ENCODE assay signal across 8 cellular contexts in the genomic region with DNA sequence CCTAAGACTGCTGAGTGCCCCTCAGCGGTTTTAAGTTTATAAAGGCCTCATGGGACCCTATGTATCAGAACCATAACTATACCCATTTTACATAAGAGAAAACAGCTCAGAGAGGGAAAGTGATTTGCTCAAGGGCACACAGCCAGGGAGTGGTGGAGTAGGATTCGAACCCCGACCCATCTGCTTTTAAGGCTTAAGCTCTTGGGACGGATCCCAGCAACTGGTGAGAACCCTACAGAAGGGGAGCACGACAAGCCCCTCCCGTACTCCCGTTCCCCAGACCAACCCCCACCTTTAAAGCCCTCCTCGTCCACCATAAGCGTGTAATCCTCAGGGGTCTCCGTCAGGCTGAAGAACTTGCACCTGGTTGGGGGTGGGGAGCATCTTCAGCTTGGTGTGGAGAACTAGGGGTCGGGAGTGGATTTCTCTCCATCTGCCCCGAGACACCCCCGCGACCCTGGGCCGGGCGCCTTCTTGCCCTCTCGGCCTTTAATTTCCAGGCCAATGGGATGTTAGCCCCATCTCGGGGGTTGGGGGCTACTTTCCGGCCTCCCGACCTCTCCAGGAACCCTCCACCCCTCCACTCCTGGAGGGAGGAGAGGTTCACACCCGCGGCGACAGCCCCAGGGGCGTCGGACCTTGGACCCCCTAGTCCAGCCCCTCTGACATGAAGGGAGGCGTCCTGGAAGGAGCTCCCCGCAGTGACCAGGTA. TPM values are rescaled to one million over a fixed set of nuclear protein-coding genes. Genes with fewer than 3 reads are reported as not detected.
DNase-seq lines count a peak whose midpoint lies in the region; ATAC-seq and TF ChIP-seq lines count a peak whose summit lies in the region.

No MANE protein-coding gene starts in this region.

- ATAC-seq in stimulated activated naive CD8-positive, alpha-beta T cell treated with anti-CD3 and anti-CD28 coated beads, Interleukin-15, amount 100 ng/mL, for 72 hours = no peak
- ATAC-seq in HG03139 (IDR thresholded peaks at IDR 0.05; ENCODE audit: unreplicated experiment) (no peak), HG02759 (IDR thresholded peaks at IDR 0.05; ENCODE audit: unreplicated experiment) (no peak)

- peaks cover 3% of the 10 kb centered on the region for H3K27me3 Mint-ChIP-seq in HFFc6 (ENCODE audit: insufficient read depth)
- H3K27me3 Mint-ChIP-seq in activated T-helper 2 cell treated with anti-CD3 and anti-CD28 coated beads, Interferon-gamma antibody, Interleukin-2, Interleukin-4, amounts not matched to agents 10 μg/mL and 5 μg/mL and 100 μg/mL, durations not matched to agents 14 hours and 24 hours and 36 hours (ENCODE audit: low read depth) = no peaks in the 10 kb centered on the region
- no peaks in the 10 kb centered on the region for H3K27me3 Mint-ChIP-seq in stimulated activated naive CD8-positive, alpha-beta T cell treated with anti-CD3 and anti-CD28 coated beads, Interleukin-15, amount 100 ng/mL, for 72 hours

- no peaks in the 10 kb centered on the region for H3K9me3 ChIP-seq in iPS-18a (ENCODE audit: control insufficient read depth, low read depth, low read length)

- peaks cover 27% of the 10 kb centered on the region for H3K4me1 Mint-ChIP-seq in HFFc6 (ENCODE audit: low read depth)
- peaks cover 35% of the 10 kb centered on the region for H3K4me1 Mint-ChIP-seq in activated T-helper 2 cell treated with anti-CD3 and anti-CD28 coated beads, Interferon-gamma antibody, Interleukin-2, Interleukin-4, amounts not matched to agents 10 μg/mL and 5 μg/mL and 100 μg/mL, durations not matched to agents 14 hours and 24 hours and 36 hours (ENCODE audit: low read depth)
- H3K4me1 Mint-ChIP-seq in stimulated activated naive CD8-positive, alpha-beta T cell treated with anti-CD3 and anti-CD28 coated beads, Interleukin-15, amount 100 ng/mL, for 72 hours = peaks cover 60% of the 10 kb centered on the region

- H3K36me3 Mint-ChIP-seq in HFFc6 (ENCODE audit: low read depth) = peaks cover 6% of the 10 kb centered on the region; the same call in 1 of the 2 replicates
- H3K36me3 Mint-ChIP-seq in activated T-helper 2 cell treated with anti-CD3 and anti-CD28 coated beads, Interferon-gamma antibody, Interleukin-2, Interleukin-4, amounts not matched to agents 10 μg/mL and 5 μg/mL and 100 μg/mL, durations not matched to agents 14 hours and 24 hours and 36 hours (ENCODE audit: low read depth) = peaks cover 27% of the 10 kb centered on the region

- no peak for TF ChIP-seq CTCF in HFFc6 (IDR thresholded peaks at IDR 0.05)

- peak overlapping the region; percentile 73 for H3K4me3 ChIP-seq in iPS-18a (ENCODE audit: low read length)

- intact Hi-C loops in activated T-helper 2 cell treated with anti-CD3 and anti-CD28 coated beads, Interferon-gamma antibody, Interleukin-2, Interleukin-4, amounts not matched to agents 10 μg/mL and 5 μg/mL and 100 μg/mL, durations not matched to agents 14 hours and 24 hours and 36 hours (cut with micrococcal nuclease) = loop anchor here (1.0 to 5.0 kb wide), 6 partner anchors 17 to 199 kb away; partner anchors contain the start of gene SF3A1

- H3K27me3 ChIP-seq in iPS-18a (ENCODE audit: control insufficient read depth, insufficient read depth, low read length) = peaks cover 7% of the 10 kb centered on the region

- no peak for DNase-seq in HFFc6
- DNase-seq in activated T-helper 2 cell treated with anti-CD3 and anti-CD28 coated beads, Interferon-gamma antibody, Interleukin-2, Interleukin-4, amounts not matched to agents 10 μg/mL and 5 μg/mL and 100 μg/mL, durations not matched to agents 14 hours and 24 hours and 36 hours (ENCODE audit: low spot score) = no peak
- DNase-seq in stimulated activated naive CD8-positive, alpha-beta T cell treated with anti-CD3 and anti-CD28 coated beads, Interleukin-15, amount 100 ng/mL, for 72 hours = no peak
- DNase-seq in NCI-H1417 treated with DMSO at 0.1 percent for 48 hours (lab: John Stamatoyannopoulos, UW) = no peak
- DNase-seq in activated effector memory CD4-positive, alpha-beta T cell treated with Interleukin-2 at 50 U/mL for 16 hours = no peak

- H3K9me3 Mint-ChIP-seq in HFFc6 = no peaks in the 10 kb centered on the region
- H3K9me3 Mint-ChIP-seq in activated T-helper 2 cell treated with anti-CD3 and anti-CD28 coated beads, Interferon-gamma antibody, Interleukin-2, Interleukin-4, amounts not matched to agents 10 μg/mL and 5 μg/mL and 100 μg/mL, durations not matched to agents 14 hours and 24 hours and 36 hours = no peaks in the 10 kb centered on the region
- H3K9me3 Mint-ChIP-seq in stimulated activated naive CD8-positive, alpha-beta T cell treated with anti-CD3 and anti-CD28 coated beads, Interleukin-15, amount 100 ng/mL, for 72 hours = no peaks in the 10 kb centered on the region

- peak overlapping the region; percentile 62 for H3K27ac Mint-ChIP-seq in HFFc6
- H3K27ac Mint-ChIP-seq in activated T-helper 2 cell treated with anti-CD3 and anti-CD28 coated beads, Interferon-gamma antibody, Interleukin-2, Interleukin-4, amounts not matched to agents 10 μg/mL and 5 μg/mL and 100 μg/mL, durations not matched to agents 14 hours and 24 hours and 36 hours = peak overlapping the region; percentile 56
- H3K27ac Mint-ChIP-seq in stimulated activated naive CD8-positive, alpha-beta T cell treated with anti-CD3 and anti-CD28 coated beads, Interleukin-15, amount 100 ng/mL, for 72 hours = peak overlapping the region in 1 of 2 donors; percentile 87

- peak overlapping the region; percentile 82 for H3K4me3 Mint-ChIP-seq in HFFc6
- peak overlapping the region; percentile 87 for H3K4me3 Mint-ChIP-seq in activated T-helper 2 cell treated with anti-CD3 and anti-CD28 coated beads, Interferon-gamma antibody, Interleukin-2, Interleukin-4, amounts not matched to agents 10 μg/mL and 5 μg/mL and 100 μg/mL, durations not matched to agents 14 hours and 24 hours and 36 hours (ENCODE audit: low read depth)
- peak overlapping the region; percentile 91 to 93 for H3K4me3 Mint-ChIP-seq in stimulated activated naive CD8-positive, alpha-beta T cell treated with anti-CD3 and anti-CD28 coated beads, Interleukin-15, amount 100 ng/mL, for 72 hours

- H3K4me1 ChIP-seq in iPS-18a (ENCODE audit: control insufficient read depth, low read depth, low read length) = peaks cover 5% of the 10 kb centered on the region

- no peaks in the 10 kb centered on the region for H3K36me3 ChIP-seq in iPS-18a (ENCODE audit: control insufficient read depth, low read depth, low read length)

- H3K9ac ChIP-seq in iPS-18a (ENCODE audit: low read length) = no peak overlapping the region

- H3K27ac ChIP-seq in iPS-18a (ENCODE audit: low read length) = no peak overlapping the region

RNA-seq across cellular contexts. Expression of gene CASTOR1, which starts 0.7 kb away (rescaled TPM):
- total RNA-seq in HFFc6 (2021; fragmentation: NEBNext Ultra II Directional; extraction: Animal tissue kit (Norgen Biotek cat#: 25700)) = 1 to 10 TPM; 4.5 to 8.1 (median 5.7) TPM
- total RNA-seq in activated T-helper 2 cell treated with anti-CD3 and anti-CD28 coated beads, Interferon-gamma antibody, Interleukin-2, Interleukin-4, amounts not matched to agents 10 μg/mL and 5 μg/mL and 100 μg/mL, durations not matched to agents 14 hours and 24 hours and 36 hours = 11.1 TPM in 2 replicates

RNA-seq across cellular contexts. Expression of gene OSM, which starts 21.9 kb away (rescaled TPM):
- not detected for total RNA-seq in HFFc6 (2021; fragmentation: NEBNext Ultra II Directional; extraction: Animal tissue kit (Norgen Biotek cat#: 25700))
- 148 and 152 TPM in 2 replicates for total RNA-seq in activated T-helper 2 cell treated with anti-CD3 and anti-CD28 coated beads, Interferon-gamma antibody, Interleukin-2, Interleukin-4, amounts not matched to agents 10 μg/mL and 5 μg/mL and 100 μg/mL, durations not matched to agents 14 hours and 24 hours and 36 hours

RNA-seq across cellular contexts. Expression of gene TBC1D10A, which starts 38.2 kb away (rescaled TPM):
- 10 to 100 TPM; 15.6 to 20.6 (median 16.7) TPM for total RNA-seq in HFFc6 (2021; fragmentation: NEBNext Ultra II Directional; extraction: Animal tissue kit (Norgen Biotek cat#: 25700))
- 26.8 and 29.4 TPM in 2 replicates for total RNA-seq in activated T-helper 2 cell treated with anti-CD3 and anti-CD28 coated beads, Interferon-gamma antibody, Interleukin-2, Interleukin-4, amounts not matched to agents 10 μg/mL and 5 μg/mL and 100 μg/mL, durations not matched to agents 14 hours and 24 hours and 36 hours

RNA-seq across cellular contexts. Expression of gene LIF, which starts 42.0 kb away (rescaled TPM):
- total RNA-seq in HFFc6 (2021; fragmentation: NEBNext Ultra II Directional; extraction: Animal tissue kit (Norgen Biotek cat#: 25700)) = 1 to 10 TPM in 4 of 6 experiments, under 1 TPM in 2; 0.40 to 2.2 (median 1.1) TPM
- 919 and 932 TPM in 2 replicates for total RNA-seq in activated T-helper 2 cell treated with anti-CD3 and anti-CD28 coated beads, Interferon-gamma antibody, Interleukin-2, Interleukin-4, amounts not matched to agents 10 μg/mL and 5 μg/mL and 100 μg/mL, durations not matched to agents 14 hours and 24 hours and 36 hours

Comparison
In these comparisons a context has a peak if more than half of its experiments do, and no peak if none do; other contexts are left out.
1. RNA of gene OSM, which starts 21.9 kb away (total RNA-seq): 148 to 152 TPM in activated T-helper 2 cell treated with anti-CD3 and anti-CD28 coated beads, Interferon-gamma antibody, Interleukin-2, Interleukin-4, amounts not matched to agents 10 μg/mL and 5 μg/mL and 100 μg/mL, durations not matched to agents 14 hours and 24 hours and 36 hours; not detected in HFFc6; every median in the first group is over 100 times any median in the second.
2. Peak in every context shown above with its lines, with median percentiles within 50 percentile points of each other: H3K4me3 Mint-ChIP-seq.